ENCODE assay signal across 9 cellular contexts in the genomic region with DNA sequence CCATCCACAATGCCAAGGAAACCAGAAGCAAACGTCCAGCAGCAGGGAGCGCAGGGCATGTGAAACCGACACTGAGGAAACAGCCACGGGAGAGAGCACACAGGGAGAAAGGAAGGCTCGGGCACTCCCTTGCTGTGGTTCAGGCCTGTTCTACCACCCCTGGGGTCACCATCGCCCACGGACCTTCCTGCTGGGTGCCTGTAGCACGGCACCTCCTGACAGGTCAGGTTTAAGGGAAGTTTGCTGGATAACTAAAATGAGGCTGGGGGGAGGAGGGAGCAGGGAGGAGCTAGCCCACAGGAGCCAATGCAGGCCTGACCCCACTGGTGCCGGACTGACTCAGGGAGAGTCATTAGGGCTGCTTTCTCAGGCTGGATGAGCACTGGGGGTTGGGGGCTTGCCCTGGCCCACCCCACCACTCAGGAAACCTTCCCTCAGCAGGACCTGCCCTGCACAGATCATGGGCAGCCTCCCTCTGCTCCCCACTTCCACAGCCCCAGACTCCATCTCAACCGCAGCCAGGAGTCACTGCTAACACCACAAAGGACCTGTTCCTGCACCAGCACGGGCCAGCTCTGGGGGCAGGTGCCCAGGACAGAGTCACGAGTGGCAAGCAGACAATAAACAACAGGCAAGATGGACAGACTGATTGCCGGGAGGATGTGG. TPM values are rescaled to one million over a fixed set of nuclear protein-coding genes. Genes with fewer than 3 reads are reported as not detected.
A peak's percentile ranks its signal among the peaks of the same experiment; 100 is the strongest.
DNase-seq lines count a peak whose midpoint lies in the region; ATAC-seq lines count a peak whose summit lies in the region.
"Had no signal": no experiment of that assay in that cellular context is flagged by ENCODE, and none has a peak within 500 bp of the region (broad histone marks: within the 10 kb centered on the region; RNA-seq: fewer than 3 reads in every experiment).

No MANE protein-coding gene starts in this region.

- H3K9me3 ChIP-seq in right cardiac atrium (ENCODE audit: control insufficient read depth, low read length) = no peaks in the 10 kb centered on the region

- H3K27me3 ChIP-seq in right cardiac atrium (ENCODE audit: control insufficient read depth, insufficient read depth) = no peaks in the 10 kb centered on the region

- H3K4me3 Mint-ChIP-seq in activated naive CD4-positive, alpha-beta T cell treated with anti-CD3 and anti-CD28 coated beads, Interleukin-2, amount 10 ng/mL, durations not matched to agents 7 days and 5 days = peak overlapping the region; percentile 81
- peak overlapping the region; percentile 81 for H3K4me3 Mint-ChIP-seq in activated CD4-positive, alpha-beta memory T cell treated with anti-CD3 and anti-CD28 coated beads for 36 hours
- H3K4me3 Mint-ChIP-seq in stimulated activated naive B cell treated with anti-CD40 and anti-IgM and Interleukin-4, amounts not matched to agents 10 μg/mL and 1 μg/mL and 100 μg/mL, for 72 hours = peak overlapping the region; percentile 64 to 92

- intact Hi-C loops in activated CD4-positive, alpha-beta memory T cell treated with anti-CD3 and anti-CD28 coated beads for 36 hours (cut with micrococcal nuclease) = no loop called here
- intact Hi-C loops in right cardiac atrium (cut with DNase I) = no loop called here

- CTCF ChIA-PET in activated naive CD4-positive, alpha-beta T cell treated with anti-CD3 and anti-CD28 coated beads, Interleukin-2, amount 10 ng/mL, durations not matched to agents 7 days and 5 days (lab: Charles Lee) = no interaction called here
- CTCF ChIA-PET in activated CD4-positive, alpha-beta memory T cell treated with anti-CD3 and anti-CD28 coated beads for 36 hours (lab: Charles Lee) = interaction anchor here (0.6 to 2.5 kb wide), 3 partner anchors 20 to 416 kb away, joined by 4 to 6 read pairs (median 4); a partner anchor contains a TSS

- H3K36me3 Mint-ChIP-seq in activated naive CD4-positive, alpha-beta T cell treated with anti-CD3 and anti-CD28 coated beads, Interleukin-2, amount 10 ng/mL, durations not matched to agents 7 days and 5 days = peaks cover 3% of the 10 kb centered on the region
- no peaks in the 10 kb centered on the region for H3K36me3 Mint-ChIP-seq in activated CD4-positive, alpha-beta memory T cell treated with anti-CD3 and anti-CD28 coated beads for 36 hours
- peaks cover 6 to 10% of the 10 kb centered on the region in 2 donors for H3K36me3 Mint-ChIP-seq in stimulated activated naive B cell treated with anti-CD40 and anti-IgM and Interleukin-4, amounts not matched to agents 10 μg/mL and 1 μg/mL and 100 μg/mL, for 72 hours

- H3K9me3 Mint-ChIP-seq in activated naive CD4-positive, alpha-beta T cell treated with anti-CD3 and anti-CD28 coated beads, Interleukin-2, amount 10 ng/mL, durations not matched to agents 7 days and 5 days = no peaks in the 10 kb centered on the region
- H3K9me3 Mint-ChIP-seq in activated CD4-positive, alpha-beta memory T cell treated with anti-CD3 and anti-CD28 coated beads for 36 hours = no peaks in the 10 kb centered on the region
- no peaks in the 10 kb centered on the region for H3K9me3 Mint-ChIP-seq in stimulated activated naive B cell treated with anti-CD40 and anti-IgM and Interleukin-4, amounts not matched to agents 10 μg/mL and 1 μg/mL and 100 μg/mL, for 72 hours

- no peak overlapping the region for H3K27ac ChIP-seq in right cardiac atrium (ENCODE audit: low read length)

- H3K4me1 ChIP-seq in right cardiac atrium (ENCODE audit: control insufficient read depth, insufficient read depth, low read length) = peaks cover 13% of the 10 kb centered on the region

- POLR2A ChIA-PET in activated CD4-positive, alpha-beta memory T cell treated with anti-CD3 and anti-CD28 coated beads for 36 hours (lab: Charles Lee) = no interaction called here

- 55% methylated on average over 13 of the region's 13 CpGs for WGBS in right cardiac atrium

- H3K27ac Mint-ChIP-seq in activated naive CD4-positive, alpha-beta T cell treated with anti-CD3 and anti-CD28 coated beads, Interleukin-2, amount 10 ng/mL, durations not matched to agents 7 days and 5 days = peak overlapping the region; percentile 70
- no peak overlapping the region for H3K27ac Mint-ChIP-seq in activated CD4-positive, alpha-beta memory T cell treated with anti-CD3 and anti-CD28 coated beads for 36 hours
- H3K27ac Mint-ChIP-seq in stimulated activated naive B cell treated with anti-CD40 and anti-IgM and Interleukin-4, amounts not matched to agents 10 μg/mL and 1 μg/mL and 100 μg/mL, for 72 hours = peak overlapping the region; percentile 52

- H3K27me3 Mint-ChIP-seq in activated naive CD4-positive, alpha-beta T cell treated with anti-CD3 and anti-CD28 coated beads, Interleukin-2, amount 10 ng/mL, durations not matched to agents 7 days and 5 days = no peaks in the 10 kb centered on the region
- no peaks in the 10 kb centered on the region for H3K27me3 Mint-ChIP-seq in activated CD4-positive, alpha-beta memory T cell treated with anti-CD3 and anti-CD28 coated beads for 36 hours
- H3K27me3 Mint-ChIP-seq in stimulated activated naive B cell treated with anti-CD40 and anti-IgM and Interleukin-4, amounts not matched to agents 10 μg/mL and 1 μg/mL and 100 μg/mL, for 72 hours = no peaks in the 10 kb centered on the region

- peaks cover 58% of the 10 kb centered on the region for H3K4me1 Mint-ChIP-seq in activated naive CD4-positive, alpha-beta T cell treated with anti-CD3 and anti-CD28 coated beads, Interleukin-2, amount 10 ng/mL, durations not matched to agents 7 days and 5 days
- H3K4me1 Mint-ChIP-seq in activated CD4-positive, alpha-beta memory T cell treated with anti-CD3 and anti-CD28 coated beads for 36 hours (ENCODE audit: low read depth) = peaks cover 52% of the 10 kb centered on the region
- peaks cover 47 to 69% of the 10 kb centered on the region in 2 donors for H3K4me1 Mint-ChIP-seq in stimulated activated naive B cell treated with anti-CD40 and anti-IgM and Interleukin-4, amounts not matched to agents 10 μg/mL and 1 μg/mL and 100 μg/mL, for 72 hours

- H3K4me3 ChIP-seq in right cardiac atrium (ENCODE audit: low read length) = no peak overlapping the region

- DNase-seq in activated naive CD4-positive, alpha-beta T cell treated with anti-CD3 and anti-CD28 coated beads, Interleukin-2, amount 10 ng/mL, durations not matched to agents 7 days and 5 days = no peak
- no peak for DNase-seq in activated naive CD4-positive, alpha-beta T cell (lab: John Stamatoyannopoulos, UW)
- DNase-seq in activated CD4-positive, alpha-beta memory T cell treated with anti-CD3 and anti-CD28 coated beads for 36 hours = no peak
- DNase-seq in right cardiac atrium (peak in 2 of 3 donors; percentile 52 to 63), NCI-H1092 (lab: John Stamatoyannopoulos, UW) (no peak), NCI-H526 treated with DMSO at 0.1 percent for 48 hours (lab: John Stamatoyannopoulos, UW) (no peak)
- DNase-seq in stimulated activated naive B cell treated with anti-CD40 and anti-IgM and Interleukin-4, amounts not matched to agents 10 μg/mL and 1 μg/mL and 100 μg/mL, for 72 hours = no peak
- no peak for DNase-seq in NK-92 treated with Interleukin-12 subunit alpha and Interleukin-12 subunit beta, amount 100 ng/mL, for 24 hours (lab: John Stamatoyannopoulos, UW)
- DNase-seq: NCI-H524 treated with DMSO at 0.1 percent for 48 hours had no signal

- ATAC-seq in right cardiac atrium = no peak
- ATAC-seq in stimulated activated naive B cell treated with anti-CD40 and anti-IgM and Interleukin-4, amounts not matched to agents 10 μg/mL and 1 μg/mL and 100 μg/mL, for 72 hours (replicated peaks) = no peak

RNA-seq across cellular contexts. Expression of a gene that starts 2.3 kb away (rescaled TPM):
- total RNA-seq in activated CD4-positive, alpha-beta memory T cell treated with anti-CD3 and anti-CD28 coated beads for 36 hours = 10 to 100 TPM; 26.6 to 29.6 TPM
- total RNA-seq in right cardiac atrium = 10 to 100 TPM; 35.5 to 47.0 (median 44.0) TPM
- 36.5 TPM for polyA plus RNA-seq in right cardiac atrium

RNA-seq across cellular contexts. Expression of a gene that starts 15.8 kb away (rescaled TPM):
- total RNA-seq in activated CD4-positive, alpha-beta memory T cell treated with anti-CD3 and anti-CD28 coated beads for 36 hours = 10 to 100 TPM; 12.5 to 13.5 TPM
- total RNA-seq in right cardiac atrium = 10 to 100 TPM; 12.3 to 16.1 (median 13.6) TPM
- 9.8 TPM for polyA plus RNA-seq in right cardiac atrium

RNA-seq across cellular contexts. Expression of a gene that starts 25.5 kb away (rescaled TPM):
- total RNA-seq in activated CD4-positive, alpha-beta memory T cell treated with anti-CD3 and anti-CD28 coated beads for 36 hours = 10 to 100 TPM; 23.7 to 24.5 TPM
- 1 to 10 TPM; 3.3 to 4.9 (median 3.8) TPM for total RNA-seq in right cardiac atrium
- polyA plus RNA-seq in right cardiac atrium = 4.8 TPM

RNA-seq across cellular contexts. Expression of a gene that starts 27.0 kb away (rescaled TPM):
- 10 to 100 TPM; 62.3 to 63.1 TPM for total RNA-seq in activated CD4-positive, alpha-beta memory T cell treated with anti-CD3 and anti-CD28 coated beads for 36 hours
- 10 to 100 TPM; 42.5 to 44.7 (median 43.5) TPM for total RNA-seq in right cardiac atrium
- polyA plus RNA-seq in right cardiac atrium = 29.6 TPM

RNA-seq across cellular contexts. Expression of a gene that starts 59.0 kb away (rescaled TPM):
- total RNA-seq in activated CD4-positive, alpha-beta memory T cell treated with anti-CD3 and anti-CD28 coated beads for 36 hours = 10 to 100 TPM; 33.7 to 33.8 TPM
- total RNA-seq in right cardiac atrium = 10 to 100 TPM; 43.1 to 51.0 (median 49.9) TPM
- 32.2 TPM for polyA plus RNA-seq in right cardiac atrium

Comparison
In these comparisons a context has a peak if more than half of its experiments do, and no peak if none do; other contexts are left out.
1. DNase-seq: peak in right cardiac atrium (2 of 3); none in activated naive CD4-positive, alpha-beta T cell treated with anti-CD3 and anti-CD28 coated beads, Interleukin-2, amount 10 ng/mL, durations not matched to agents 7 days and 5 days (single experiment), activated naive CD4-positive, alpha-beta T cell (0 of 4), activated CD4-positive, alpha-beta memory T cell treated with anti-CD3 and anti-CD28 coated beads for 36 hours (single experiment), stimulated activated naive B cell treated with anti-CD40 and anti-IgM and Interleukin-4, amounts not matched to agents 10 μg/mL and 1 μg/mL and 100 μg/mL, for 72 hours (single experiment), NCI-H1092 (single experiment), NCI-H526 treated with DMSO at 0.1 percent for 48 hours (single experiment) and NK-92 treated with Interleukin-12 subunit alpha and Interleukin-12 subunit beta, amount 100 ng/mL, for 24 hours (single experiment).
2. RNA of a gene that starts 25.5 kb away (total RNA-seq): 23.7 to 24.5 TPM in activated CD4-positive, alpha-beta memory T cell treated with anti-CD3 and anti-CD28 coated beads for 36 hours; 3.3 to 4.9 TPM in right cardiac atrium; every median in the first group is over 4 times any median in the second.
3. Peak in every context shown above with its lines, with median percentiles within 50 percentile points of each other: H3K4me3 Mint-ChIP-seq.